In the genomic region with DNA sequence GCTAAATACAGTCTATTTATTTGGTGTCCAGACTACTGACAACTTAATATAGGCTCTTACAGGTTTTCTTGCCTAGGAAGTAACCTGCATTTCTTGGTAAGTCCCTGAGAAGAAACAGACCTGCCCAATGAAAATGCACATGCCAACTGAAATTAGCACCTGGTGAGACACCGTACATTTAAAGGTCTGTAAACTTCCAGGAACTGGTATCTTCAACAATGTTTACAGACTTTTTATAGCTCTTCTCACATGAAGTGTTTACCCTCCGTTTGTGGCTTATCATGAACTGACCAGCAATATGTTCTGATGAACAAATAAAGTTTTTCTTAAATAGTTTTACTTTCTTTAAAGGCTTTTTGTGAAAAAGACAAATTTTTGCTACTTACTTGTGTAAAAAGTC, we compare ENCODE assay signal across 15 cellular contexts.
DNase-seq lines count a peak whose midpoint lies in the region; ATAC-seq and TF ChIP-seq lines count a peak whose summit lies in the region.
"Had no signal": no experiment of that assay in that cellular context is flagged by ENCODE, and none has a peak within 500 bp of the region (broad histone marks: within the 10 kb centered on the region; RNA-seq: fewer than 3 reads in every experiment).

No MANE protein-coding gene starts in this region.

- H3K4me1 Mint-ChIP-seq in nephron progenitor cell: no peaks in the 10 kb centered on the region

- H3K27me3 Mint-ChIP-seq in nephron progenitor cell (ENCODE audit: low read depth, poor library complexity): peaks cover under 1% of the 10 kb centered on the region
- H3K27me3 Mint-ChIP-seq: stimulated activated naive CD8-positive, alpha-beta T cell treated with anti-CD3 and anti-CD28 coated beads, Interleukin-15, amount 100 ng/mL, for 72 hours had no signal

- H3K4me1 ChIP-seq in adrenal gland (replicated peaks in 1 of 2): peaks cover 6 to 12% of the 10 kb centered on the region in 2 donors
- H3K4me1 ChIP-seq: BE2C, foreskin keratinocyte had no signal

- no peak for TF ChIP-seq POLR2A in adrenal gland (IDR thresholded peaks at IDR 0.05)

- intact Hi-C loops in adrenal gland (cut with DNase I): no loop called here

- no peaks in the 10 kb centered on the region for H3K27me3 ChIP-seq in adrenal gland
- H3K27me3 ChIP-seq: BE2C, foreskin keratinocyte had no signal

- H3K27ac ChIP-seq in adrenal gland: peak overlapping the region in 3 of 5 donors; percentile 20 to 76 (median 45)
- H3K27ac ChIP-seq: foreskin keratinocyte had no signal

- DNase-seq in DMS153 treated with DMSO at 0.1 percent for 48 hours (lab: John Stamatoyannopoulos, UW; ENCODE audit: unreplicated experiment): peak; percentile 61
- DNase-seq in NCI-H1105 treated with DMSO at 0.1 percent for 48 hours (lab: John Stamatoyannopoulos, UW): peak; percentile 76
- DNase-seq in adrenal gland: no peak
- DNase-seq in nephron progenitor cell: no peak
- DNase-seq in NCI-H69 (lab: John Stamatoyannopoulos, UW): no peak
- DNase-seq in HPDE6-E6E7 (ENCODE audit: extremely low spot score): no peak
- DNase-seq in putamen (ENCODE audit: low spot score): no peak
- DNase-seq: activated CD4-positive, CD25-positive, alpha-beta regulatory T cell; activated T-cell treated with anti-CD3 and anti-CD28 coated beads for 4 hours; effector CD4-positive, alpha-beta T cell; stimulated activated CD4-positive, alpha-beta T cell treated with anti-CD3 and anti-CD28 coated beads, Interleukin-4, amount 100 ng/mL, for 4 hours; stimulated activated naive CD8-positive, alpha-beta T cell treated with anti-CD3 and anti-CD28 coated beads, Interleukin-15, amount 100 ng/mL, for 72 hours had no signal

- peaks cover 0 to 14% of the 10 kb centered on the region in 2 donors for H3K36me3 ChIP-seq in adrenal gland (replicated peaks in 1 of 2)

- no peaks in the 10 kb centered on the region for H3K9me3 ChIP-seq in adrenal gland (replicated peaks in 1 of 3)
- H3K9me3 ChIP-seq: BE2C had no signal

- peak overlapping the region; percentile 78 for H3K27ac Mint-ChIP-seq in nephron progenitor cell

- H3K4me3 ChIP-seq in adrenal gland: no peak overlapping the region

- TF ChIP-seq CTCF in adrenal gland (IDR thresholded peaks at IDR 0.05) (no peak), nephron progenitor cell (IDR thresholded peaks at IDR 0.05) (no peak)

- H3K9me3 Mint-ChIP-seq in nephron progenitor cell: no peaks in the 10 kb centered on the region
- H3K9me3 Mint-ChIP-seq: stimulated activated naive CD8-positive, alpha-beta T cell treated with anti-CD3 and anti-CD28 coated beads, Interleukin-15, amount 100 ng/mL, for 72 hours had no signal

- no peak overlapping the region for H3K4me3 Mint-ChIP-seq in nephron progenitor cell
- H3K4me3 Mint-ChIP-seq: stimulated activated naive CD8-positive, alpha-beta T cell treated with anti-CD3 and anti-CD28 coated beads, Interleukin-15, amount 100 ng/mL, for 72 hours had no signal

- ATAC-seq in HG03469 (IDR thresholded peaks at IDR 0.05; ENCODE audit: unreplicated experiment): no peak
- ATAC-seq: stimulated activated naive CD8-positive, alpha-beta T cell treated with anti-CD3 and anti-CD28 coated beads, Interleukin-15, amount 100 ng/mL, for 72 hours had no signal

- WGBS in adrenal gland, 4 donors: 72 to 83% (median 78%) methylated on average over 2 of the region's 2 CpGs

- H3K36me3 Mint-ChIP-seq in nephron progenitor cell (ENCODE audit: low read depth): peaks cover 61% of the 10 kb centered on the region

Comparison
In these comparisons a context has a peak if more than half of its experiments do, and no peak if none do; other contexts are left out.
1. DNase-seq: peak in DMS153 treated with DMSO at 0.1 percent for 48 hours (single experiment) and NCI-H1105 treated with DMSO at 0.1 percent for 48 hours (single experiment); none in adrenal gland (0 of 7), nephron progenitor cell (single experiment), NCI-H69 (single experiment), HPDE6-E6E7 (single experiment) and putamen (single experiment).